1 cellular context compared by ENCODE assay signal in genomic region chr7:4725014-4725951, GRCh38.
TF ChIP-seq lines count a peak whose summit lies in the region.

No MANE protein-coding gene starts in this region.

TF ChIP-seq in K562, 482 proteins besides CTCF, POLR2A, EP300 and RAD21 (continued from another document):
- peak; percentile 28; the same call in 1 of the 2 replicates for TF ChIP-seq POLR2G (IDR thresholded peaks at IDR 0.05; ENCODE audit: low read depth, low read length)
- no peak for TF ChIP-seq ZNF175 (CRISPR knock-in tag; IDR thresholded peaks at IDR 0.05; ENCODE audit: low read depth)
- TF ChIP-seq, protein P1, sequence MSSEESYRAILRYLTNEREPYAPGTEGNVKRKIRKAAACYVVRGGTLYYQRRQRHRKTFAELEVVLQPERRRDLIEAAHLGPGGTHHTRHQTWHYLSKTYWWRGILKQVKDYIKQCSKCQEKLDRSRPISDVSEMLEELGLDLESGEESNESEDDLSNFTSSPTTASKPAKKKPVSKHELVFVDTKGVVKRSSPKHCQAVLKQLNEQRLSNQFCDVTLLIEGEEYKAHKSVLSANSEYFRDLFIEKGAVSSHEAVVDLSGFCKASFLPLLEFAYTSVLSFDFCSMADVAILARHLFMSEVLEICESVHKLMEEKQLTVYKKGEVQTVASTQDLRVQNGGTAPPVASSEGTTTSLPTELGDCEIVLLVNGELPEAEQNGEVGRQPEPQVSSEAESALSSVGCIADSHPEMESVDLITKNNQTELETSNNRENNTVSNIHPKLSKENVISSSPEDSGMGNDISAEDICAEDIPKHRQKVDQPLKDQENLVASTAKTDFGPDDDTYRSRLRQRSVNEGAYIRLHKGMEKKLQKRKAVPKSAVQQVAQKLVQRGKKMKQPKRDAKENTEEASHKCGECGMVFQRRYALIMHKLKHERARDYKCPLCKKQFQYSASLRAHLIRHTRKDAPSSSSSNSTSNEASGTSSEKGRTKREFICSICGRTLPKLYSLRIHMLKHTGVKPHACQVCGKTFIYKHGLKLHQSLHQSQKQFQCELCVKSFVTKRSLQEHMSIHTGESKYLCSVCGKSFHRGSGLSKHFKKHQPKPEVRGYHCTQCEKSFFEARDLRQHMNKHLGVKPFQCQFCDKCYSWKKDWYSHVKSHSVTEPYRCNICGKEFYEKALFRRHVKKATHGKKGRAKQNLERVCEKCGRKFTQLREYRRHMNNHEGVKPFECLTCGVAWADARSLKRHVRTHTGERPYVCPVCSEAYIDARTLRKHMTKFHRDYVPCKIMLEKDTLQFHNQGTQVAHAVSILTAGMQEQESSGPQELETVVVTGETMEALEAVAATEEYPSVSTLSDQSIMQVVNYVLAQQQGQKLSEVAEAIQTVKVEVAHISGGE (CRISPR knock-in tag; IDR thresholded peaks at IDR 0.05) = peak in 1 of 3 experiments; percentile 23; a peak in 1 of 6 replicates
- no peak for TF ChIP-seq RBM15 (IDR thresholded peaks at IDR 0.05; ENCODE audit: insufficient read depth, low read length)
- no peak for TF ChIP-seq CGGBP1 (CRISPR knock-in tag; IDR thresholded peaks at IDR 0.05)
- TF ChIP-seq MCM3 (IDR thresholded peaks at IDR 0.05) = no peak
- TF ChIP-seq ARID2 (IDR thresholded peaks at IDR 0.05) = no peak
- no peak for TF ChIP-seq NFE2L1 (tag; IDR thresholded peaks at IDR 0.05; ENCODE audit: borderline replicate concordance, low read depth)
